7 cellular contexts compared by ENCODE assay signal in the genomic region with DNA sequence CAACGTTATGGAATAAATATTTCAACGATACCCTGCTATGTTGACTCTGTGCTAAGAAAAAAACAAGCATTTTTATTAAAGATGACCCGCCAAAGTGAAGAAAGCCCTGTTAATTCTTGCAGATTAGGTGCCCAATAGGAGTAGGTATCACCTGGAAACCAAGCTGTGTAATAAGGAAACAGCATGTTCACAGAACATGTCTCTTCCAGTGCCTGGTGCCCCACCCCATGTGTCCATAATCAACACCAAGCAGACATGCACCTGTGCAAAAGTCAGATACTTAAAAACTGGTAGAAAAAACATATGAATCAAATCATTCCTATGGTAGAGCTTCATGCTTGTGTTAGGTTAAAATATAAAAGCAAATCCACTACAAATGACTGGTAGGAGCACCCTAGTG.
"Had no signal": no experiment of that assay in that cellular context is flagged by ENCODE, and none has a peak within 500 bp of the region (broad histone marks: within the 10 kb centered on the region; RNA-seq: fewer than 3 reads in every experiment).

No MANE protein-coding gene starts in this region.

- DNase-seq: GOT3, H7, HFFc6, KBM-7 had no signal

- H3K4me3 Mint-ChIP-seq: HFFc6 had no signal

- H3K27ac Mint-ChIP-seq: HFFc6, IgD-negative memory B cell had no signal

- ATAC-seq: HCT116, HepG2 had no signal
